In the genomic region with DNA sequence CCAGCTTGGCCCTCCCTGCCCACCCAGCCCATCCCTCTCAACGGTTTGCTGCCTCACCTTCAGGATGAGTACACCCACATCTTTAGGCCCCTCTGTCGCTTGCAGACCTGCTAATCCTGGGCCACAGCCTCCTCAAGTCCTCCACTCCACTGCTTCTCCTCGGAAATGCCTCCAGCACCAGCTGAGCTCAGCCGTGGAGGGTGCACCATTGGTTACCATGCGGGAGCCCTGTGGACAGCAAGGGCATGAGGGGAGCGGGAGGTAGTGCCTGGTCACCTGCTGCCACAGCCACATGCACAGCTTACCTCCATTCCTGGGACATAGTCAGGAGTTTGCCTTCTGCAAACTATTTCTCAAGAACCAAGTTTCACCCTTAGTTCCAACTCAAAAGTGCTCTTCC, we compare ENCODE assay signal across 31 cellular contexts.
"Had no signal": no experiment of that assay in that cellular context is flagged by ENCODE, and none has a peak within 500 bp of the region (broad histone marks: within the 10 kb centered on the region; RNA-seq: fewer than 3 reads in every experiment).

No MANE protein-coding gene starts in this region.

- H3K4me2 ChIP-seq: SK-N-SH had no signal

- DNase-seq: activated CD4-positive, alpha-beta memory T cell treated with anti-CD3 and anti-CD28 coated beads for 36 hours; activated CD4-positive, alpha-beta T cell treated with anti-CD3 and anti-CD28 coated beads for 4 hours; activated CD4-positive, alpha-beta T cell treated with anti-CD3 and anti-CD28 coated beads, Interleukin-2, amount 50 U/mL, for 1 hour; activated CD8-positive, alpha-beta memory T cell treated with anti-CD3 and anti-CD28 coated beads, Interleukin-2, amount 50 U/mL, for 4 hours; activated effector memory CD4-positive, alpha-beta T cell treated with anti-CD3 and anti-CD28 coated beads, Interleukin-2, amount 50 U/mL, for 16 hours; activated naive CD4-positive, alpha-beta T cell; activated naive CD8-positive, alpha-beta T cell treated with anti-CD3 and anti-CD28 coated beads, Interleukin-2, amount 10 ng/mL, durations not matched to agents 7 days and 5 days; activated T-cell treated with anti-CD3 and anti-CD28 coated beads for 4 hours; activated T-cell treated with anti-CD3 and anti-CD28 coated beads, Interleukin-2, amount 50 U/mL, for 72 hours; amygdala; Kasumi-1; KG1; MG63; NCI-H1048; NCI-H1105 treated with DMSO at 0.1 percent for 48 hours; NCI-H1436; NCI-H1694; NCI-H1930; NCI-H345; NCI-H524 treated with DMSO at 0.1 percent for 48 hours; SHP77 treated with DMSO at 0.1 percent for 48 hours; SK-N-SH had no signal

- H3K27me3 ChIP-seq: ascending aorta, cardiac muscle cell, MG63, SJSA1 had no signal

- H3K4me3 ChIP-seq: ascending aorta, cardiac muscle cell, MG63, SJSA1 had no signal

- ATAC-seq: activated CD4-positive, CD25-positive, alpha-beta regulatory T cell treated with anti-CD3 and anti-CD28 coated beads, Interleukin-2, amount 50 U/mL, for 24 hours; activated T-cell treated with anti-CD3 and anti-CD28 coated beads, Interleukin-2, amount 50 U/mL, for 72 hours; activated T-helper 17 cell treated with anti-CD3 and anti-CD28 coated beads, Interleukin-2, amount 50 U/mL, for 72 hours; Panc1 had no signal

- H3K27me3 Mint-ChIP-seq: activated naive CD4-positive, alpha-beta T cell treated with anti-CD3 and anti-CD28 coated beads, Interleukin-2, amount 50 U/mL, for 24 hours had no signal

- H3K9me3 Mint-ChIP-seq: activated CD4-positive, alpha-beta memory T cell treated with anti-CD3 and anti-CD28 coated beads for 36 hours; activated naive CD4-positive, alpha-beta T cell treated with anti-CD3 and anti-CD28 coated beads, Interleukin-2, amount 50 U/mL, for 24 hours; activated naive CD8-positive, alpha-beta T cell treated with anti-CD3 and anti-CD28 coated beads, Interleukin-2, amount 10 ng/mL, durations not matched to agents 7 days and 5 days; activated T-cell treated with anti-CD3 and anti-CD28 coated beads, Interleukin-2, amount 50 U/mL, for 72 hours; activated T-helper 17 cell treated with anti-CD3 and anti-CD28 coated beads, Interleukin-2, amount 50 U/mL, for 72 hours; T-helper 1 cell treated with Interleukin-12 subunit alpha and Interleukin-12 subunit beta and Interleukin-4 antibody, amounts not matched to agents 30 μg/mL and 1 μg/mL, for 36 hours; T-helper 2 cell treated with Interferon-gamma antibody and Interleukin-4, amounts not matched to agents 5 μg/mL and 100 μg/mL, for 36 hours had no signal

- H3K4me1 Mint-ChIP-seq: activated naive CD4-positive, alpha-beta T cell treated with anti-CD3 and anti-CD28 coated beads, Interleukin-2, amount 50 U/mL, for 24 hours; activated naive CD8-positive, alpha-beta T cell treated with anti-CD3 and anti-CD28 coated beads, Interleukin-2, amount 10 ng/mL, durations not matched to agents 7 days and 5 days; activated T-helper 17 cell treated with anti-CD3 and anti-CD28 coated beads, Interleukin-2, amount 50 U/mL, for 72 hours had no signal

- H3K27ac ChIP-seq: ascending aorta, cardiac muscle cell, SJSA1 had no signal

- H3K9me3 ChIP-seq: ascending aorta, MG63, SJSA1, SK-N-SH had no signal

- H3K9ac ChIP-seq: SK-N-SH had no signal

- H3K36me3 ChIP-seq: ascending aorta, cardiac muscle cell, MG63, SJSA1 had no signal

- H3K36me3 Mint-ChIP-seq: activated CD4-positive, alpha-beta memory T cell treated with anti-CD3 and anti-CD28 coated beads for 36 hours; activated naive CD4-positive, alpha-beta T cell treated with anti-CD3 and anti-CD28 coated beads, Interleukin-2, amount 50 U/mL, for 24 hours; activated naive CD8-positive, alpha-beta T cell treated with anti-CD3 and anti-CD28 coated beads, Interleukin-2, amount 10 ng/mL, durations not matched to agents 7 days and 5 days had no signal

- H3K27ac Mint-ChIP-seq: activated CD4-positive, alpha-beta memory T cell treated with anti-CD3 and anti-CD28 coated beads for 36 hours; activated naive CD4-positive, alpha-beta T cell treated with anti-CD3 and anti-CD28 coated beads, Interleukin-2, amount 50 U/mL, for 24 hours; activated naive CD8-positive, alpha-beta T cell treated with anti-CD3 and anti-CD28 coated beads, Interleukin-2, amount 10 ng/mL, durations not matched to agents 7 days and 5 days; activated T-cell treated with anti-CD3 and anti-CD28 coated beads, Interleukin-2, amount 50 U/mL, for 72 hours; activated T-helper 17 cell treated with anti-CD3 and anti-CD28 coated beads, Interleukin-2, amount 50 U/mL, for 72 hours; T-helper 1 cell treated with Interleukin-12 subunit alpha and Interleukin-12 subunit beta and Interleukin-4 antibody, amounts not matched to agents 30 μg/mL and 1 μg/mL, for 36 hours; T-helper 2 cell treated with Interferon-gamma antibody and Interleukin-4, amounts not matched to agents 5 μg/mL and 100 μg/mL, for 36 hours had no signal

- H3K4me3 Mint-ChIP-seq: activated CD4-positive, alpha-beta memory T cell treated with anti-CD3 and anti-CD28 coated beads for 36 hours; activated naive CD4-positive, alpha-beta T cell treated with anti-CD3 and anti-CD28 coated beads, Interleukin-2, amount 50 U/mL, for 24 hours; activated naive CD8-positive, alpha-beta T cell treated with anti-CD3 and anti-CD28 coated beads, Interleukin-2, amount 10 ng/mL, durations not matched to agents 7 days and 5 days; activated T-cell treated with anti-CD3 and anti-CD28 coated beads, Interleukin-2, amount 50 U/mL, for 72 hours; activated T-helper 17 cell treated with anti-CD3 and anti-CD28 coated beads, Interleukin-2, amount 50 U/mL, for 72 hours; T-helper 1 cell treated with Interleukin-12 subunit alpha and Interleukin-12 subunit beta and Interleukin-4 antibody, amounts not matched to agents 30 μg/mL and 1 μg/mL, for 36 hours; T-helper 2 cell treated with Interferon-gamma antibody and Interleukin-4, amounts not matched to agents 5 μg/mL and 100 μg/mL, for 36 hours had no signal
